13 cellular contexts compared by ENCODE assay signal in the genomic region with DNA sequence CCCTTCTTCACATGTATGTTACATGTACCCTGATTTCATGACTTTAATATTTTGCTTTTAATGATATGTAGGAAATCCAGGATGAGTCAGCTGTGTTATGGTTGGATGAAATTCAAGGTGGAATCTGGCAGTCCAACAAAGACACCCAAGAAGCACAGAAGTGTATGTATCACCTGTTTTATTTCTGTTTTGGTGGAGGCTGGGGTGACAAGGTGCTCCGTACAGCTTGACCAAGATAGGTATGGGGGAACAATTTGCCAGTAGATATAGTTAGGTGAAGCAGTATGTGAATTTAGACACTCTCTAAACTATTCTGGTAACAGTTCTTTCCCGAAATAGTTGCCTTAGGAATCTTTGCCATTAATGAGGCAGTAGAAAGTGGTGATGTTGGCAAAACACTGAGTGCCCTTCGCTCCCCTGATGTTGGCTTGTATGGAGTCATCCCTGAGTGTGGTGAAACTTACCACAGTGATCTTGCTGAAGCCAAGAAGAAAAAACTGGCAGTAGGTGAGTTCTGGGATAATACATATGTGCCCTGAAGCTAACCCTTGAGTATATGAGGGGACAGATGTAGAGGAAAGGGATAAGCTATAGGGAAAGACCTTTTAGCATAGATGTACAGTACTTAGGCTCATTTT.
DNase-seq lines count a peak whose midpoint lies in the region; ATAC-seq and TF ChIP-seq lines count a peak whose summit lies in the region.
"Had no signal": no experiment of that assay in that cellular context is flagged by ENCODE, and none has a peak within 500 bp of the region (broad histone marks: within the 10 kb centered on the region; RNA-seq: fewer than 3 reads in every experiment).

No MANE protein-coding gene starts in this region.

- H3K4me1 ChIP-seq in SK-N-SH (ENCODE audit: control insufficient read depth in 1 of 2, insufficient read depth in 2 of 2, low read depth in 1 of 2, low read length in 1 of 2) (peaks cover 0 to 27% of the 10 kb centered on the region in 2 experiments; a peak in 2 of 4 replicates), suprapubic skin (peaks cover 18% of the 10 kb centered on the region)
- H3K4me1 ChIP-seq: foreskin keratinocyte had no signal

- ATAC-seq in SK-N-SH treated with all-trans-retinoic acid at 6 μM for 48 hours (no peak), GM18909 (IDR thresholded peaks at IDR 0.05; ENCODE audit: poor library complexity, unreplicated experiment) (no peak)
- ATAC-seq: foreskin keratinocyte had no signal

- peaks cover 49% of the 10 kb centered on the region for H3K79me2 ChIP-seq in SK-N-SH (ENCODE audit: insufficient read depth)

- H3K27me3 ChIP-seq in SK-N-SH (ENCODE audit: insufficient read depth): no peaks in the 10 kb centered on the region
- H3K27me3 ChIP-seq in brain microvascular endothelial cell (replicated peaks): no peaks in the 10 kb centered on the region
- no peaks in the 10 kb centered on the region for H3K27me3 ChIP-seq in suprapubic skin
- H3K27me3 ChIP-seq: foreskin keratinocyte had no signal

- no peak overlapping the region for H2AFZ ChIP-seq in SK-N-SH (ENCODE audit: low read depth)

- H3K9me2 ChIP-seq in SK-N-SH: no peaks in the 10 kb centered on the region

- no peak for TF ChIP-seq POLR2A in suprapubic skin (IDR thresholded peaks at IDR 0.05)

- H3K9ac ChIP-seq in SK-N-SH: no peak overlapping the region

- WGBS in SK-N-SH (ENCODE audit: low lambda C conversion rate): 89% methylated on average over 3 of the region's 3 CpGs
- WGBS in suprapubic skin: 51% methylated on average over 3 of the region's 3 CpGs

- no peak for TF ChIP-seq RAD21 in SK-N-SH (IDR thresholded peaks at IDR 0.05; ENCODE audit: low read length)

- peak overlapping the region; percentile 23; the same call in 1 of the 2 replicates for H3K4me2 ChIP-seq in SK-N-SH

- H3K36me3 ChIP-seq in SK-N-SH (replicated peaks in 1 of 2; ENCODE audit: control insufficient read depth in 1 of 2, insufficient read depth in 2 of 2, low read length in 1 of 2) (peaks cover 11 to 36% of the 10 kb centered on the region in 2 experiments), brain microvascular endothelial cell (replicated peaks) (peaks cover 52% of the 10 kb centered on the region), suprapubic skin (peaks cover 70% of the 10 kb centered on the region)

- no peak for TF ChIP-seq CTCF in SK-N-SH (IDR thresholded peaks at IDR 0.05)
- no peak for TF ChIP-seq CTCF in brain microvascular endothelial cell (IDR thresholded peaks at IDR 0.05; ENCODE audit: low read depth, low read length, missing control alignments)
- TF ChIP-seq CTCF in suprapubic skin (IDR thresholded peaks at IDR 0.05): no peak

- DNase-seq in SK-N-SH (no peak), brain microvascular endothelial cell (peak; percentile 49), kidney glomerular epithelial cell (lab: John Stamatoyannopoulos, UW) (peak; percentile 12), suprapubic skin (ENCODE audit: low spot score in 2 of 2) (no peak), mucosa of gallbladder (ENCODE audit: low spot score) (no peak)
- DNase-seq in stimulated activated CD4-positive, alpha-beta T cell treated with anti-CD3 and anti-CD28 coated beads, Interleukin-4, amount 100 ng/mL, for 1 hour: no peak
- DNase-seq: COR-L47; MV-4-11; stimulated activated naive CD8-positive, alpha-beta T cell treated with anti-CD3 and anti-CD28 coated beads, Interleukin-15, Interleukin-2, amounts not matched to agents 100 U/mL and 50 U/mL, for 24 hours had no signal

- H3K27ac ChIP-seq in SK-N-SH (ENCODE audit: low read depth in 2 of 2, low read length in 1 of 2): peak overlapping the region in 1 of 2 experiments; percentile 91; a peak in 2 of 4 replicates
- no peak overlapping the region for H3K27ac ChIP-seq in brain microvascular endothelial cell
- H3K27ac ChIP-seq in suprapubic skin: peak overlapping the region; percentile 38
- H3K27ac ChIP-seq: 22Rv1, foreskin keratinocyte had no signal

- H3F3A ChIP-seq in SK-N-SH (replicated peaks; ENCODE audit: insufficient read depth): peaks cover 41% of the 10 kb centered on the region

- POLR2A ChIA-PET in SK-N-SH (lab: Yijun Ruan, JAX): interaction anchor here (0.7 kb wide), 1 partner anchor 141 kb away, joined by 3 read pairs; no protein-coding TSS in a partner anchor

- TF ChIP-seq EP300 in SK-N-SH (IDR thresholded peaks at IDR 0.05; ENCODE audit: borderline replicate concordance in 1 of 2, low read depth in 1 of 2, low read length in 1 of 2) (no peak), suprapubic skin (IDR thresholded peaks at IDR 0.05) (no peak)

- H4K20me1 ChIP-seq in SK-N-SH (ENCODE audit: insufficient read depth): peaks cover 26% of the 10 kb centered on the region; the same call in 1 of the 2 replicates

- H3K4me3 ChIP-seq in SK-N-SH (ENCODE audit: low read depth in 2 of 2, low read length in 1 of 2) (no peak overlapping the region), brain microvascular endothelial cell (ENCODE audit: low read depth, low read length) (no peak overlapping the region), suprapubic skin (no peak overlapping the region)

- in situ Hi-C loops in brain microvascular endothelial cell (cut with HindIII; ENCODE audit: low pct_ligation_motif_present, low sequenced_read_pairs): no loop called here

- CTCF ChIA-PET in SK-N-SH (lab: Yijun Ruan, JAX): interaction anchor here (0.8 to 1.6 kb wide), 3 partner anchors 16 to 420 kb away, joined by 3 to 10 read pairs (median 5); no protein-coding TSS in a partner anchor

- H3K9me3 ChIP-seq in SK-N-SH: no peaks in the 10 kb centered on the region
- H3K9me3 ChIP-seq in suprapubic skin: no peaks in the 10 kb centered on the region

TF ChIP-seq in SK-N-SH, 30 proteins besides CTCF, POLR2A, EP300 and RAD21:
- no peak for TF ChIP-seq RCOR1 (IDR thresholded peaks at IDR 0.05; ENCODE audit: low read length)
- no peak for TF ChIP-seq ZBTB33 (IDR thresholded peaks at IDR 0.05; ENCODE audit: borderline replicate concordance, low read depth)
- TF ChIP-seq NFIC (IDR thresholded peaks at IDR 0.05; ENCODE audit: borderline replicate concordance): peak; percentile 57; the same call in 1 of the 2 replicates
- no peak for TF ChIP-seq POLR2AphosphoS5 (IDR thresholded peaks at IDR 0.05; ENCODE audit: low read depth, low read length)
- no peak for TF ChIP-seq MEF2A (IDR thresholded peaks at IDR 0.05; ENCODE audit: borderline replicate concordance, low read depth)
- no peak for TF ChIP-seq JUND (IDR thresholded peaks at IDR 0.05)
- peak; percentile 33; the same call in 1 of the 2 replicates for TF ChIP-seq FOSL2 (IDR thresholded peaks at IDR 0.05; ENCODE audit: borderline replicate concordance, low read depth)

TF ChIP-seq in SK-N-SH treated with all-trans-retinoic acid at 6 μM for 48 hours, 23 proteins besides CTCF, POLR2A, EP300 and RAD21 (continues in another document):
- TF ChIP-seq PATZ1 (CRISPR knock-in tag; IDR thresholded peaks at IDR 0.05; ENCODE audit: borderline replicate concordance): no peak
- TF ChIP-seq ARNTL (CRISPR knock-in tag; IDR thresholded peaks at IDR 0.05; ENCODE audit: borderline replicate concordance, low read depth): no peak
- TF ChIP-seq OSR1 (CRISPR knock-in tag; IDR thresholded peaks at IDR 0.05): no peak
- TF ChIP-seq TOX (CRISPR knock-in tag; IDR thresholded peaks at IDR 0.05; ENCODE audit: borderline replicate concordance): no peak
- no peak for TF ChIP-seq GLIS3 (CRISPR knock-in tag; IDR thresholded peaks at IDR 0.05)
- TF ChIP-seq ZNF70 (CRISPR knock-in tag; IDR thresholded peaks at IDR 0.05): no peak
- TF ChIP-seq TSHZ2 (CRISPR knock-in tag; IDR thresholded peaks at IDR 0.05): no peak
- no peak for TF ChIP-seq ZC3H10 (CRISPR knock-in tag; IDR thresholded peaks at IDR 0.05)

Comparison
In these comparisons a context has a peak if more than half of its experiments do, and no peak if none do; other contexts are left out.
1. DNase-seq: peak in brain microvascular endothelial cell (single experiment) and kidney glomerular epithelial cell (single experiment); none in SK-N-SH (single experiment), suprapubic skin (0 of 2), stimulated activated CD4-positive, alpha-beta T cell treated with anti-CD3 and anti-CD28 coated beads, Interleukin-4, amount 100 ng/mL, for 1 hour (single experiment) and mucosa of gallbladder (single experiment).